In genomic region chr11:48307760-48308386, GRCh38 we compare ENCODE assay signal across 8 cellular contexts. TPM values are rescaled to one million over a fixed set of nuclear protein-coding genes. Genes with fewer than 3 reads are reported as not detected.
DNase-seq lines count a peak whose midpoint lies in the region; ATAC-seq, FAIRE-seq and TF ChIP-seq lines count a peak whose summit lies in the region.

No MANE protein-coding gene starts in this region.

- H3K9me3 ChIP-seq in H1 (ENCODE audit: insufficient read depth in 2 of 2, low read depth in 1 of 2, low read length in 1 of 2) (peaks cover 49 to 53% of the 10 kb centered on the region in 2 experiments), mucosa of descending colon (no peaks in the 10 kb centered on the region)

- H2AFZ ChIP-seq in H1 (ENCODE audit: low read length), result no peak overlapping the region

- H3K14ac ChIP-seq in H1 (ENCODE audit: insufficient read length), result no peak overlapping the region

- H4K8ac ChIP-seq in H1 (ENCODE audit: extremely low read depth, insufficient read depth, low read length), result no peak overlapping the region

- H3K36me3 ChIP-seq in H1 (ENCODE audit: control insufficient read depth in 2 of 4, insufficient read depth in 4 of 4, low read length in 3 of 4), result no peaks in the 10 kb centered on the region
- no peaks in the 10 kb centered on the region for H3K36me3 ChIP-seq in mucosa of descending colon (ENCODE audit: low read depth)

- no peaks in the 10 kb centered on the region for H3K27me3 ChIP-seq in H1 (replicated peaks in 1 of 4; ENCODE audit: control insufficient read depth in 3 of 4, extremely low read depth in 1 of 4, insufficient read depth in 3 of 4, low read length in 3 of 4)

- no peak for TF ChIP-seq EP300 in H1 (IDR thresholded peaks at IDR 0.05; ENCODE audit: borderline replicate concordance in 1 of 2, low read depth in 2 of 2, low read length in 2 of 2)

- H4K91ac ChIP-seq in H1 (replicated peaks; ENCODE audit: insufficient read length, low read length), result no peak overlapping the region

- CTCF ChIA-PET in H1 (lab: Charles Lee; ENCODE audit: partially characterized antibody), result interaction anchor here (0.6 to 1.1 kb wide), 2 partner anchors 9 to 474 kb away, joined by 3 read pairs; no protein-coding TSS in a partner anchor

- no peak overlapping the region for H3K27ac ChIP-seq in H1 (ENCODE audit: low read depth, low read length)

- H3K79me1 ChIP-seq in H1 (ENCODE audit: low read depth, low read length), result no peaks in the 10 kb centered on the region

- no peaks in the 10 kb centered on the region for H3K4me1 Mint-ChIP-seq in stimulated activated memory B cell treated with anti-CD40 and anti-IgM and Interleukin-4, amounts not matched to agents 10 μg/mL and 1 μg/mL and 100 μg/mL, for 72 hours

- H3K18ac ChIP-seq in H1 (ENCODE audit: extremely low read depth, low read length), result no peak overlapping the region

- H3K9ac ChIP-seq in H1 (replicated peaks in 1 of 4; ENCODE audit: extremely low read depth in 1 of 4, low read depth in 3 of 4, low read length in 3 of 4), result no peak overlapping the region

- ATAC-seq in GM18517 (IDR thresholded peaks at IDR 0.05; ENCODE audit: unreplicated experiment), result peak; percentile 92
- ATAC-seq in HG03066 (IDR thresholded peaks at IDR 0.05; ENCODE audit: low read depth, unreplicated experiment), result peak; percentile 63
- ATAC-seq in mucosa of descending colon, result peak; percentile 63
- peak; percentile 70 for ATAC-seq in stimulated activated memory B cell treated with anti-CD40 and anti-IgM and Interleukin-4, amounts not matched to agents 10 μg/mL and 1 μg/mL and 100 μg/mL, for 72 hours

- POLR2A ChIA-PET in H1 (lab: Charles Lee; ENCODE audit: partially characterized antibody), result no interaction called here

- peak; percentile 74 to 83 for TF ChIP-seq RAD21 in H1 (IDR thresholded peaks at IDR 0.05 in 1 of 2, conservative IDR thresholded peaks at IDR 0.05 in 1 of 2; ENCODE audit: low read depth in 2 of 2, low read length in 2 of 2)

- FAIRE-seq in H1 (lab: Jason Lieb, UNC), result peak; percentile 19

- H3K56ac ChIP-seq in H1 (replicated peaks; ENCODE audit: insufficient read length, low read depth, low read length), result no peak overlapping the region

- no peak overlapping the region for H2BK20ac ChIP-seq in H1 (ENCODE audit: low read length)

- no peaks in the 10 kb centered on the region for H3K36me3 Mint-ChIP-seq in stimulated activated memory B cell treated with anti-CD40 and anti-IgM and Interleukin-4, amounts not matched to agents 10 μg/mL and 1 μg/mL and 100 μg/mL, for 72 hours

- H3K4me3 Mint-ChIP-seq in stimulated activated memory B cell treated with anti-CD40 and anti-IgM and Interleukin-4, amounts not matched to agents 10 μg/mL and 1 μg/mL and 100 μg/mL, for 72 hours, result no peak overlapping the region

- DNase-seq in AG08396 (ENCODE audit: low spot score) (peak; percentile 52), NCI-H524 (lab: John Stamatoyannopoulos, UW) (peak; percentile 7 to 54), H1 (ENCODE audit: low read depth in 1 of 2, low spot score in 2 of 2) (peak in 1 of 2 experiments; percentile 75), mucosa of descending colon (peak in 2 of 3 donors; percentile 37 to 79)
- DNase-seq in activated CD4-positive, alpha-beta T cell treated with anti-CD3 and anti-CD28 coated beads, Interleukin-2, amount 50 U/mL, for 4 hours, result peak; percentile 62 to 66

- H4K5ac ChIP-seq in H1 (ENCODE audit: insufficient read length, low read depth, low read length), result no peak overlapping the region

- H3K23me2 ChIP-seq in H1 (ENCODE audit: low read depth, low read length), result no peaks in the 10 kb centered on the region

- H3K79me2 ChIP-seq in H1 (ENCODE audit: control insufficient read depth in 1 of 2, insufficient read depth in 2 of 2, low read length in 2 of 2), result no peaks in the 10 kb centered on the region

- H3K4me1 ChIP-seq in H1 (replicated peaks in 1 of 4; ENCODE audit: control insufficient read depth in 3 of 4, insufficient read depth in 4 of 4, low read length in 3 of 4), result no peaks in the 10 kb centered on the region
- H3K4me1 ChIP-seq in mucosa of descending colon (ENCODE audit: low read depth), result no peaks in the 10 kb centered on the region

- intact Hi-C loops in mucosa of descending colon (cut with DNase I, micrococcal nuclease), result no loop called here

- H4K20me1 ChIP-seq in H1 (replicated peaks in 1 of 2; ENCODE audit: control insufficient read depth in 1 of 2, insufficient read depth in 2 of 2, low read length in 2 of 2), result no peaks in the 10 kb centered on the region

- no peak overlapping the region for H2BK15ac ChIP-seq in H1 (ENCODE audit: low read length)

- H3K9me3 Mint-ChIP-seq in stimulated activated memory B cell treated with anti-CD40 and anti-IgM and Interleukin-4, amounts not matched to agents 10 μg/mL and 1 μg/mL and 100 μg/mL, for 72 hours, result no peaks in the 10 kb centered on the region

- TF ChIP-seq CTCF in H1 (IDR thresholded peaks at IDR 0.05; ENCODE audit: control extremely low read depth in 1 of 3, insufficient read depth in 1 of 3, low read depth in 1 of 3, low read length in 3 of 3) (peak; percentile 48 to 82 (median 57)), mucosa of descending colon (IDR thresholded peaks at IDR 0.05) (peak; percentile 39)

- H2AK5ac ChIP-seq in H1 (ENCODE audit: low read depth, low read length), result no peak overlapping the region

- H3K23ac ChIP-seq in H1 (ENCODE audit: insufficient read length), result no peak overlapping the region

- H2BK120ac ChIP-seq in H1 (replicated peaks; ENCODE audit: low read depth, low read length), result no peak overlapping the region

- no peak overlapping the region for H2BK5ac ChIP-seq in H1 (ENCODE audit: low read depth, low read length)

- WGBS in H1 (ENCODE audit: extremely low coverage in 1 of 2, insufficient coverage in 1 of 2, insufficient read length in 1 of 2, insufficient replicate concordance in 2 of 2, low coverage in 1 of 2, low lambda C conversion rate in 2 of 2, missing lambda C conversion rate in 1 of 2), 2 experiments, result 41 to 100% methylated on average over 1 to 5 of the region's 5 CpGs

- H3K4me2 ChIP-seq in H1 (ENCODE audit: insufficient read depth in 1 of 2, low read depth in 2 of 2, low read length in 2 of 2), result no peak overlapping the region

- no peak overlapping the region for H2BK12ac ChIP-seq in H1 (ENCODE audit: low read depth, low read length)

- H3K4me3 ChIP-seq in H1 (ENCODE audit: extremely low read depth in 1 of 4, insufficient read depth in 2 of 4, low read depth in 3 of 4, low read length in 4 of 4), result no peak overlapping the region
- no peak overlapping the region for H3K4me3 ChIP-seq in mucosa of descending colon

- no peak overlapping the region for H3K27ac Mint-ChIP-seq in stimulated activated memory B cell treated with anti-CD40 and anti-IgM and Interleukin-4, amounts not matched to agents 10 μg/mL and 1 μg/mL and 100 μg/mL, for 72 hours

- peaks cover 25% of the 10 kb centered on the region for H3K27me3 Mint-ChIP-seq in stimulated activated memory B cell treated with anti-CD40 and anti-IgM and Interleukin-4, amounts not matched to agents 10 μg/mL and 1 μg/mL and 100 μg/mL, for 72 hours

- H3K4ac ChIP-seq in H1 (replicated peaks; ENCODE audit: insufficient read length, low read depth, low read length), result no peak overlapping the region

- no peak for TF ChIP-seq POLR2A in H1 (IDR thresholded peaks at IDR 0.05; ENCODE audit: control extremely low read depth in 1 of 2, low read depth in 2 of 2, low read length in 2 of 2)

RNA-seq across cellular contexts. Expression of gene OR4S1, which starts 1.9 kb away (rescaled TPM):
- total RNA-seq in H1 (2021; fragmentation: NEBNext Ultra II Directional; extraction: Animal tissue kit (Norgen Biotek cat#: 25700)), result not detected in 2 replicates
- polyA plus RNA-seq in H1 (2011; rRNA removed), result not detected in 2 replicates
- not detected for polyA plus RNA-seq in H1 (2011; cell fraction: cytosol; rRNA removed)
- polyA plus RNA-seq in H1 (2011; cell fraction: nucleus; rRNA removed), result not detected
- not detected in 4 replicates for polyA plus RNA-seq in H1 (2012, experiment 1 of 2)
- polyA plus RNA-seq in H1 (2012, experiment 2 of 2), result not detected
- not detected for polyA plus RNA-seq in H1 (2013, experiment 1 of 2)
- not detected for polyA plus RNA-seq in H1 (2013, experiment 2 of 2)
- not detected in 2 replicates for polyA minus RNA-seq in H1 (2011; rRNA and poly(A)+ RNA removed)
- polyA minus RNA-seq in H1 (2011; cell fraction: cytosol; rRNA and poly(A)+ RNA removed), result not detected
- not detected for polyA minus RNA-seq in H1 (2011; cell fraction: nucleus; rRNA and poly(A)+ RNA removed)
- total RNA-seq in mucosa of descending colon, result not detected

RNA-seq across cellular contexts. Expression of gene OR4C3, which starts 16.8 kb away (rescaled TPM):
- total RNA-seq in H1 (2021; fragmentation: NEBNext Ultra II Directional; extraction: Animal tissue kit (Norgen Biotek cat#: 25700)), result not detected in 2 replicates
- polyA plus RNA-seq in H1 (2011; rRNA removed), result not detected in 2 replicates
- not detected for polyA plus RNA-seq in H1 (2011; cell fraction: cytosol; rRNA removed)
- not detected for polyA plus RNA-seq in H1 (2011; cell fraction: nucleus; rRNA removed)
- polyA plus RNA-seq in H1 (2012, experiment 1 of 2), result not detected in 4 replicates
- polyA plus RNA-seq in H1 (2012, experiment 2 of 2), result not detected
- not detected for polyA plus RNA-seq in H1 (2013, experiment 1 of 2)
- polyA plus RNA-seq in H1 (2013, experiment 2 of 2), result not detected
- polyA minus RNA-seq in H1 (2011; rRNA and poly(A)+ RNA removed), result not detected in 2 replicates
- polyA minus RNA-seq in H1 (2011; cell fraction: cytosol; rRNA and poly(A)+ RNA removed), result not detected
- polyA minus RNA-seq in H1 (2011; cell fraction: nucleus; rRNA and poly(A)+ RNA removed), result not detected
- not detected for total RNA-seq in mucosa of descending colon

RNA-seq across cellular contexts. Expression of gene OR4X1, which starts 44.2 kb away (rescaled TPM):
- not detected in 2 replicates for total RNA-seq in H1 (2021; fragmentation: NEBNext Ultra II Directional; extraction: Animal tissue kit (Norgen Biotek cat#: 25700))
- not detected in 2 replicates for polyA plus RNA-seq in H1 (2011; rRNA removed)
- not detected for polyA plus RNA-seq in H1 (2011; cell fraction: cytosol; rRNA removed)
- polyA plus RNA-seq in H1 (2011; cell fraction: nucleus; rRNA removed), result not detected
- not detected in 4 replicates for polyA plus RNA-seq in H1 (2012, experiment 1 of 2)
- polyA plus RNA-seq in H1 (2012, experiment 2 of 2), result not detected
- polyA plus RNA-seq in H1 (2013, experiment 1 of 2), result not detected
- polyA plus RNA-seq in H1 (2013, experiment 2 of 2), result not detected
- not detected in 2 replicates for polyA minus RNA-seq in H1 (2011; rRNA and poly(A)+ RNA removed)
- polyA minus RNA-seq in H1 (2011; cell fraction: cytosol; rRNA and poly(A)+ RNA removed), result not detected
- not detected for polyA minus RNA-seq in H1 (2011; cell fraction: nucleus; rRNA and poly(A)+ RNA removed)
- total RNA-seq in mucosa of descending colon, result not detected

RNA-seq across cellular contexts. Expression of gene OR4C5, which starts 58.4 kb away (rescaled TPM):
- total RNA-seq in H1 (2021; fragmentation: NEBNext Ultra II Directional; extraction: Animal tissue kit (Norgen Biotek cat#: 25700)), result not detected in 2 replicates
- polyA plus RNA-seq in H1 (2011; rRNA removed), result not detected in 2 replicates
- not detected for polyA plus RNA-seq in H1 (2011; cell fraction: cytosol; rRNA removed)
- not detected for polyA plus RNA-seq in H1 (2011; cell fraction: nucleus; rRNA removed)
- polyA plus RNA-seq in H1 (2012, experiment 1 of 2), result not detected in 4 replicates
- not detected for polyA plus RNA-seq in H1 (2012, experiment 2 of 2)
- not detected for polyA plus RNA-seq in H1 (2013, experiment 1 of 2)
- not detected for polyA plus RNA-seq in H1 (2013, experiment 2 of 2)
- not detected in 2 replicates for polyA minus RNA-seq in H1 (2011; rRNA and poly(A)+ RNA removed)
- not detected for polyA minus RNA-seq in H1 (2011; cell fraction: cytosol; rRNA and poly(A)+ RNA removed)
- polyA minus RNA-seq in H1 (2011; cell fraction: nucleus; rRNA and poly(A)+ RNA removed), result not detected
- not detected for total RNA-seq in mucosa of descending colon
